Comparison of ENCODE assay signal across 1 cellular context in genomic region chr5:139387611-139388197, GRCh38.
TF ChIP-seq lines count a peak whose summit lies in the region.

No MANE protein-coding gene starts in this region.

TF ChIP-seq in GM23338, 12 proteins besides CTCF, POLR2A, EP300 and RAD21 (continued from another document):
- no peak for TF ChIP-seq ZNF462 (CRISPR knock-in tag; IDR thresholded peaks at IDR 0.05)
- TF ChIP-seq POLR2AphosphoS5 (IDR thresholded peaks at IDR 0.05; ENCODE audit: low read depth): no peak
- TF ChIP-seq REST (IDR thresholded peaks at IDR 0.05; ENCODE audit: unreplicated experiment): no peak
- TF ChIP-seq CREB1 (CRISPR knock-in tag; IDR thresholded peaks at IDR 0.05; ENCODE audit: low read depth): no peak
- TF ChIP-seq EZH2 (IDR thresholded peaks at IDR 0.05; ENCODE audit: low read depth, unreplicated experiment): no peak
- no peak for TF ChIP-seq ZNF114 (CRISPR knock-in tag; IDR thresholded peaks at IDR 0.05)
- no peak for TF ChIP-seq NANOG (IDR thresholded peaks at IDR 0.05; ENCODE audit: borderline replicate concordance)
- no peak for TF ChIP-seq STAT1 (IDR thresholded peaks at IDR 0.05; ENCODE audit: unreplicated experiment)
